8 cellular contexts compared by ENCODE assay signal in genomic region chr3:66037986-66038369, GRCh38. TPM values are rescaled to one million over a fixed set of nuclear protein-coding genes. Genes with fewer than 3 reads are reported as not detected.
DNase-seq lines count a peak whose midpoint lies in the region; ATAC-seq and TF ChIP-seq lines count a peak whose summit lies in the region.

No MANE protein-coding gene starts in this region.

- CTCF ChIA-PET in OCI-LY7 (lab: Charles Lee; ENCODE audit: unreplicated experiment), result no interaction called here

- peaks cover 49% of the 10 kb centered on the region for H3K4me1 Mint-ChIP-seq in nephron progenitor cell

- peak overlapping the region; percentile 70 for H3K4me3 ChIP-seq in OCI-LY7 (ENCODE audit: low read depth, low read length, poor library complexity, severe bottlenecking)

- peaks cover 8% of the 10 kb centered on the region for H3K36me3 Mint-ChIP-seq in nephron progenitor cell (ENCODE audit: low read depth)

- intact Hi-C loops in OCI-LY7 (cut with micrococcal nuclease; ENCODE audit: unreplicated experiment), result no loop called here

- peak overlapping the region; percentile 98 for H3K4me3 Mint-ChIP-seq in nephron progenitor cell

- ATAC-seq in GM18520 (IDR thresholded peaks at IDR 0.05; ENCODE audit: unreplicated experiment), result no peak
- no peak for ATAC-seq in GM18861 (IDR thresholded peaks at IDR 0.05; ENCODE audit: unreplicated experiment)
- no peak for ATAC-seq in HG03469 (IDR thresholded peaks at IDR 0.05; ENCODE audit: unreplicated experiment)

- peak overlapping the region; percentile 57 for H3K4me2 ChIP-seq in OCI-LY7 (ENCODE audit: low read length)

- H3K79me2 ChIP-seq in OCI-LY7 (ENCODE audit: insufficient read depth, low read depth, low read length), result no peaks in the 10 kb centered on the region

- no peak for TF ChIP-seq CTCF in GM13977 (IDR thresholded peaks at IDR 0.05; ENCODE audit: extremely low read depth, insufficient read depth, missing control alignments)
- no peak for TF ChIP-seq CTCF in OCI-LY7 (conservative IDR thresholded peaks at IDR 0.05; ENCODE audit: low read length)
- no peak for TF ChIP-seq CTCF in nephron progenitor cell (IDR thresholded peaks at IDR 0.05)

- peaks cover 3% of the 10 kb centered on the region for H3K4me1 ChIP-seq in OCI-LY7 (ENCODE audit: insufficient read depth, low read length, poor library complexity, severe bottlenecking)

- no TSS peak for BruUV-seq in OCI-LY7 (replicated peaks; lab: Mats Ljungman, UMichigan)

- no peaks in the 10 kb centered on the region for H3K9me2 ChIP-seq in OCI-LY7 (ENCODE audit: insufficient read depth, low read length)

- no peaks in the 10 kb centered on the region for H4K20me1 ChIP-seq in OCI-LY7 (ENCODE audit: insufficient read depth, low read length)

- in situ Hi-C loops in GM13977 (cut with MboI; ENCODE audit: low pct_unique_long_range_greater_than_20kb, low sequenced_read_pairs, unreplicated experiment), result no loop called here

- H3K27ac ChIP-seq in OCI-LY7 (ENCODE audit: low read depth, low read length, poor library complexity, severe bottlenecking), result no peak overlapping the region
- peak overlapping the region; percentile 85 for H3K27ac ChIP-seq in epithelial cell of prostate

- no peaks in the 10 kb centered on the region for H3K9me3 Mint-ChIP-seq in nephron progenitor cell

- peak; percentile 40 for DNase-seq in GM13977 (ENCODE audit: low spot score)
- peak; percentile 19 for DNase-seq in OCI-LY7 (ENCODE audit: low spot score)
- DNase-seq in epithelial cell of prostate (ENCODE audit: low read depth, low spot score), result no peak
- DNase-seq in nephron progenitor cell, result peak; percentile 53
- DNase-seq in NCI-H1694 treated with DMSO at 0.1 percent for 48 hours (lab: John Stamatoyannopoulos, UW), result no peak

- peaks cover 8% of the 10 kb centered on the region for H3K27me3 Mint-ChIP-seq in nephron progenitor cell (ENCODE audit: low read depth, poor library complexity)

- POLR2A ChIA-PET in OCI-LY7 (lab: Charles Lee), result no interaction called here

- peak overlapping the region; percentile 97 for H3K27ac Mint-ChIP-seq in nephron progenitor cell

- H2AFZ ChIP-seq in OCI-LY7 (ENCODE audit: low read length), result peak overlapping the region; percentile 45; the same call in 1 of the 2 replicates

- no peaks in the 10 kb centered on the region for H3K36me3 ChIP-seq in OCI-LY7 (ENCODE audit: insufficient read depth, low read length)

- H3K9me3 ChIP-seq in OCI-LY7 (ENCODE audit: low read length), result no peaks in the 10 kb centered on the region

RNA-seq across cellular contexts. Expression of gene MAGI1, which starts 0.7 kb away (rescaled TPM):
- 2.5 and 2.9 TPM in 2 replicates for total RNA-seq in OCI-LY7 (2014; rRNA removed; shearing (Covaris generic))
- 0.63 and 1.0 TPM in 2 replicates for total RNA-seq in OCI-LY7 (2022)

Comparison
In these comparisons a context has a peak if more than half of its experiments do, and no peak if none do; other contexts are left out.
1. DNase-seq: peak in GM13977 (single experiment), OCI-LY7 (single experiment) and nephron progenitor cell (single experiment); none in epithelial cell of prostate (single experiment) and NCI-H1694 treated with DMSO at 0.1 percent for 48 hours (single experiment).